ENCODE assay signal across 11 cellular contexts in genomic region chr12:69935651-69936100, GRCh38.
DNase-seq lines count a peak whose midpoint lies in the region; TF ChIP-seq lines count a peak whose summit lies in the region.
"Had no signal": no experiment of that assay in that cellular context is flagged by ENCODE, and none has a peak within 500 bp of the region (broad histone marks: within the 10 kb centered on the region; RNA-seq: fewer than 3 reads in every experiment).

No MANE protein-coding gene starts in this region.

- H3K4ac ChIP-seq in trophoblast cell (ENCODE audit: low read depth, low read length) = no peak overlapping the region

- H2AFZ ChIP-seq in PC-9 (no peak overlapping the region), trophoblast cell (ENCODE audit: insufficient read depth, low read length, poor library complexity) (no peak overlapping the region)

- TF ChIP-seq CTCF in PC-9 (conservative IDR thresholded peaks at IDR 0.05) = no peak
- no peak for TF ChIP-seq CTCF in epithelial cell of esophagus (IDR thresholded peaks at IDR 0.05; ENCODE audit: insufficient read depth, low read depth, low read length, missing control alignments)
- no peak for TF ChIP-seq CTCF in stomach (IDR thresholded peaks at IDR 0.05)

- no peak overlapping the region for H4K12ac ChIP-seq in trophoblast cell (ENCODE audit: low read depth, low read length)

- DNase-seq in G401 (ENCODE audit: low spot score) = peak; percentile 95
- peak in 1 of 2 experiments; percentile 5 for DNase-seq in PC-9
- peak; percentile 27 for DNase-seq in epithelial cell of esophagus (ENCODE audit: low read depth)
- no peak for DNase-seq in trophoblast cell
- DNase-seq in stomach = no peak
- DNase-seq in central memory CD4-positive, alpha-beta T cell = no peak
- no peak for DNase-seq in KBM-7
- DNase-seq in activated T-helper 2 cell treated with anti-CD3 and anti-CD28 coated beads, Interferon-gamma antibody, Interleukin-2, Interleukin-4, amounts not matched to agents 10 μg/mL and 5 μg/mL and 100 μg/mL, durations not matched to agents 14 hours and 24 hours and 36 hours (ENCODE audit: low spot score) = no peak
- DNase-seq: MG63, mucosa of descending colon had no signal

- no peak for TF ChIP-seq EP300 in stomach (IDR thresholded peaks at IDR 0.05)

- peak overlapping the region; percentile 65 for H4K8ac ChIP-seq in trophoblast cell (ENCODE audit: low read depth, low read length)

- H2BK120ac ChIP-seq in trophoblast cell (ENCODE audit: insufficient read depth, low read length, poor library complexity) = no peak overlapping the region

- peak overlapping the region; percentile 0 for H2BK12ac ChIP-seq in trophoblast cell (ENCODE audit: low read length)

- no peaks in the 10 kb centered on the region for H3F3A ChIP-seq in PC-9 (ENCODE audit: insufficient read depth, low read depth)

- H2BK5ac ChIP-seq in trophoblast cell (ENCODE audit: low read depth, low read length, poor library complexity) = peak overlapping the region; percentile 22

- no peak overlapping the region for H3K23ac ChIP-seq in trophoblast cell (ENCODE audit: low read length)

- in situ Hi-C loops in G401 (cut with HindIII; ENCODE audit: low sequenced_read_pairs) (no loop called here), KBM-7 (cut with MboI; ENCODE audit: low pct_unique_long_range_greater_than_20kb, low sequenced_read_pairs) (no loop called here)

- H3K27me3 Mint-ChIP-seq in activated T-helper 2 cell treated with anti-CD3 and anti-CD28 coated beads, Interferon-gamma antibody, Interleukin-2, Interleukin-4, amounts not matched to agents 10 μg/mL and 5 μg/mL and 100 μg/mL, durations not matched to agents 14 hours and 24 hours and 36 hours (ENCODE audit: low read depth) = peaks cover 2% of the 10 kb centered on the region
- H3K27me3 Mint-ChIP-seq: dendritic cell treated with granulocyte-macrophage colony-stimulating factor and Interleukin-4, amounts not matched to agents 40 ng/mL and 50 ng/mL, for 4 days had no signal

- BruUV-seq in PC-9 (replicated peaks; lab: Mats Ljungman, UMichigan) = no TSS peak

- H3K4me3 Mint-ChIP-seq in activated T-helper 2 cell treated with anti-CD3 and anti-CD28 coated beads, Interferon-gamma antibody, Interleukin-2, Interleukin-4, amounts not matched to agents 10 μg/mL and 5 μg/mL and 100 μg/mL, durations not matched to agents 14 hours and 24 hours and 36 hours (ENCODE audit: low read depth) = no peak overlapping the region
- H3K4me3 Mint-ChIP-seq: dendritic cell treated with granulocyte-macrophage colony-stimulating factor and Interleukin-4, amounts not matched to agents 40 ng/mL and 50 ng/mL, for 4 days had no signal

- no peaks in the 10 kb centered on the region for H3K9me2 ChIP-seq in PC-9 (ENCODE audit: insufficient read depth)

- no peaks in the 10 kb centered on the region for H3K9me3 Mint-ChIP-seq in activated T-helper 2 cell treated with anti-CD3 and anti-CD28 coated beads, Interferon-gamma antibody, Interleukin-2, Interleukin-4, amounts not matched to agents 10 μg/mL and 5 μg/mL and 100 μg/mL, durations not matched to agents 14 hours and 24 hours and 36 hours

- H3K4me1 Mint-ChIP-seq in activated T-helper 2 cell treated with anti-CD3 and anti-CD28 coated beads, Interferon-gamma antibody, Interleukin-2, Interleukin-4, amounts not matched to agents 10 μg/mL and 5 μg/mL and 100 μg/mL, durations not matched to agents 14 hours and 24 hours and 36 hours (ENCODE audit: low read depth) = no peaks in the 10 kb centered on the region

- peak overlapping the region; percentile 78 for H4K91ac ChIP-seq in trophoblast cell (ENCODE audit: low read depth, low read length)

- TF ChIP-seq POLR2A in stomach (IDR thresholded peaks at IDR 0.05) = no peak

- H3K9ac ChIP-seq in trophoblast cell (ENCODE audit: low read length) = no peak overlapping the region

- H3K36me3 ChIP-seq in PC-9 (ENCODE audit: low read depth) = no peaks in the 10 kb centered on the region
- no peaks in the 10 kb centered on the region for H3K36me3 ChIP-seq in trophoblast cell (ENCODE audit: control insufficient read depth in 1 of 2, insufficient read depth in 2 of 2, low read length in 2 of 2)
- H3K36me3 ChIP-seq in stomach = no peaks in the 10 kb centered on the region
- H3K36me3 ChIP-seq: MG63 had no signal

- H3K36me3 Mint-ChIP-seq in activated T-helper 2 cell treated with anti-CD3 and anti-CD28 coated beads, Interferon-gamma antibody, Interleukin-2, Interleukin-4, amounts not matched to agents 10 μg/mL and 5 μg/mL and 100 μg/mL, durations not matched to agents 14 hours and 24 hours and 36 hours (ENCODE audit: low read depth) = no peaks in the 10 kb centered on the region

- intact Hi-C loops in PC-9 (cut with micrococcal nuclease; ENCODE audit: unreplicated experiment) (loop anchor here (2.0 to 5.0 kb wide), 2 partner anchors 31 to 112 kb away; no protein-coding TSS in a partner anchor), stomach (cut with DNase I; ENCODE audit: low total_unique reads) (no loop called here)
- intact Hi-C loops in activated T-helper 2 cell treated with anti-CD3 and anti-CD28 coated beads, Interferon-gamma antibody, Interleukin-2, Interleukin-4, amounts not matched to agents 10 μg/mL and 5 μg/mL and 100 μg/mL, durations not matched to agents 14 hours and 24 hours and 36 hours (cut with micrococcal nuclease) = no loop called here

- POLR2A ChIA-PET in PC-9 (lab: Charles Lee; ENCODE audit: unreplicated experiment) = no interaction called here

- peak overlapping the region; percentile 34 for H3K4me2 ChIP-seq in PC-9
- peak overlapping the region; percentile 44 for H3K4me2 ChIP-seq in trophoblast cell (ENCODE audit: low read length)

- H3K18ac ChIP-seq in trophoblast cell (ENCODE audit: low read length) = no peak overlapping the region

- CTCF ChIA-PET in PC-9 (lab: Charles Lee) = no interaction called here

- H3K4me3 ChIP-seq in PC-9 = no peak overlapping the region
- H3K4me3 ChIP-seq in epithelial cell of esophagus (ENCODE audit: low read length) = no peak overlapping the region
- H3K4me3 ChIP-seq in trophoblast cell (ENCODE audit: low read depth, low read length) = no peak overlapping the region
- H3K4me3 ChIP-seq in stomach = no peak overlapping the region
- H3K4me3 ChIP-seq: MG63, mucosa of descending colon had no signal

- H3K27me3 ChIP-seq in PC-9 (ENCODE audit: insufficient read depth, low read depth) (no peaks in the 10 kb centered on the region), trophoblast cell (ENCODE audit: insufficient read depth, low read length) (no peaks in the 10 kb centered on the region), stomach (no peaks in the 10 kb centered on the region)
- H3K27me3 ChIP-seq: MG63 had no signal

- H4K20me1 ChIP-seq in PC-9 (ENCODE audit: insufficient read depth) = no peaks in the 10 kb centered on the region

- peaks cover 6% of the 10 kb centered on the region for H3K79me1 ChIP-seq in trophoblast cell (ENCODE audit: low read length)

- no peak overlapping the region for H3K27ac Mint-ChIP-seq in activated T-helper 2 cell treated with anti-CD3 and anti-CD28 coated beads, Interferon-gamma antibody, Interleukin-2, Interleukin-4, amounts not matched to agents 10 μg/mL and 5 μg/mL and 100 μg/mL, durations not matched to agents 14 hours and 24 hours and 36 hours
- H3K27ac Mint-ChIP-seq: dendritic cell treated with granulocyte-macrophage colony-stimulating factor and Interleukin-4, amounts not matched to agents 40 ng/mL and 50 ng/mL, for 4 days had no signal

- no peak overlapping the region for H2AK5ac ChIP-seq in trophoblast cell (ENCODE audit: low read length)

- H3K14ac ChIP-seq in trophoblast cell (ENCODE audit: low read length) = peak overlapping the region; percentile 67

- peaks cover 21% of the 10 kb centered on the region for H3K4me1 ChIP-seq in PC-9 (replicated peaks; ENCODE audit: insufficient read depth)
- H3K4me1 ChIP-seq in trophoblast cell (ENCODE audit: control insufficient read depth in 1 of 2, insufficient read depth in 2 of 2, low read length in 2 of 2) = peaks cover 18% of the 10 kb centered on the region in 2 experiments
- no peaks in the 10 kb centered on the region for H3K4me1 ChIP-seq in stomach

- H3K79me2 ChIP-seq in PC-9 (ENCODE audit: low read depth) = no peaks in the 10 kb centered on the region
- H3K79me2 ChIP-seq in trophoblast cell (ENCODE audit: control insufficient read depth, insufficient read depth, low read length, poor library complexity) = no peaks in the 10 kb centered on the region

- H3K27ac ChIP-seq in PC-9 (peak overlapping the region; percentile 24; the same call in 1 of the 2 replicates), trophoblast cell (ENCODE audit: low read depth, low read length) (peak overlapping the region; percentile 84), stomach (no peak overlapping the region)

- 0 out of 2 replicates have a peak, but pooled peaks cover 5% of the 10 kb centered on the region for H3K9me3 ChIP-seq in PC-9 (ENCODE audit: insufficient read depth, low read depth)
- H3K9me3 ChIP-seq in trophoblast cell (ENCODE audit: insufficient read depth, low read depth, low read length) = no peaks in the 10 kb centered on the region
- no peaks in the 10 kb centered on the region for H3K9me3 ChIP-seq in stomach
- H3K9me3 ChIP-seq: MG63, mucosa of descending colon had no signal

- no CpG with 5 or more reads among the region's 5 CpGs for WGBS in trophoblast cell (ENCODE audit: extremely low coverage, insufficient coverage, insufficient read length)
- 61 to 84% (median 74%) methylated on average over 4 to 5 of the region's 5 CpGs for WGBS in stomach, 5 donors

Comparison
In these comparisons a context has a peak if more than half of its experiments do, and no peak if none do; other contexts are left out.
1. DNase-seq: peak in G401 (single experiment) and epithelial cell of esophagus (single experiment); none in trophoblast cell (0 of 2), stomach (single experiment), central memory CD4-positive, alpha-beta T cell (single experiment), KBM-7 (single experiment) and activated T-helper 2 cell treated with anti-CD3 and anti-CD28 coated beads, Interferon-gamma antibody, Interleukin-2, Interleukin-4, amounts not matched to agents 10 μg/mL and 5 μg/mL and 100 μg/mL, durations not matched to agents 14 hours and 24 hours and 36 hours (single experiment).
2. H3K27ac ChIP-seq: peak in PC-9 (single experiment) and trophoblast cell (single experiment); none in stomach (0 of 5).